18 cellular contexts compared by ENCODE assay signal in genomic region chr11:31620434-31620833, GRCh38.
A peak's percentile ranks its signal among the peaks of the same experiment; 100 is the strongest.
DNase-seq lines count a peak whose midpoint lies in the region; ATAC-seq and TF ChIP-seq lines count a peak whose summit lies in the region.
"Had no signal": no experiment of that assay in that cellular context is flagged by ENCODE, and none has a peak within 500 bp of the region (broad histone marks: within the 10 kb centered on the region; RNA-seq: fewer than 3 reads in every experiment).

No MANE protein-coding gene starts in this region.

- no peak overlapping the region for H3K4ac ChIP-seq in mesenchymal stem cell (ENCODE audit: low read depth in 1 of 2, low read length in 2 of 2)

- peaks cover 2% of the 10 kb centered on the region for H3K9me3 Mint-ChIP-seq in CD8-positive, alpha-beta T cell

- no peaks in the 10 kb centered on the region for H3K4me1 ChIP-seq in CD8-positive, alpha-beta T cell (ENCODE audit: insufficient read depth, low read length)
- no peaks in the 10 kb centered on the region for H3K4me1 ChIP-seq in RWPE2 (ENCODE audit: insufficient read depth, poor library complexity, severe bottlenecking)
- no peaks in the 10 kb centered on the region for H3K4me1 ChIP-seq in mesenchymal stem cell (ENCODE audit: control insufficient read depth, insufficient read depth, low read depth, low read length)
- H3K4me1 ChIP-seq: BLaER1, left lung, right lobe of liver, suprapubic skin had no signal

- H2AK5ac ChIP-seq in mesenchymal stem cell (ENCODE audit: low read length, severe bottlenecking), result no peak overlapping the region

- no peaks in the 10 kb centered on the region for H3K36me3 ChIP-seq in CD8-positive, alpha-beta T cell (ENCODE audit: insufficient read depth, low read length)
- no peaks in the 10 kb centered on the region for H3K36me3 ChIP-seq in RWPE2 (ENCODE audit: low read depth)
- H3K36me3 ChIP-seq in mesenchymal stem cell (ENCODE audit: control insufficient read depth in 1 of 2, insufficient read depth in 2 of 2, low read depth in 1 of 2, low read length in 2 of 2), result no peaks in the 10 kb centered on the region
- H3K36me3 ChIP-seq: BLaER1, brain microvascular endothelial cell, left lung, right lobe of liver, suprapubic skin had no signal

- no peak for ATAC-seq in CD8-positive, alpha-beta T cell
- ATAC-seq in GM19025 (IDR thresholded peaks at IDR 0.05; ENCODE audit: low read depth, unreplicated experiment) (peak; percentile 19), HG02870 (IDR thresholded peaks at IDR 0.05; ENCODE audit: unreplicated experiment) (peak; percentile 25), RWPE2 (ENCODE audit: low read depth) (0 out of 3 replicates have a peak, but pooled peaks have one; percentile 19), HG03097 (IDR thresholded peaks at IDR 0.05; ENCODE audit: low FRiP score, unreplicated experiment) (no peak)
- ATAC-seq: HCT116, left lung, right lobe of liver had no signal

- intact Hi-C loops in CD8-positive, alpha-beta T cell (cut with DNase I, micrococcal nuclease), result no loop called here

- H3K14ac ChIP-seq in mesenchymal stem cell (ENCODE audit: low read length in 2 of 2), result no peak overlapping the region

- H3K4me3 ChIP-seq in CD8-positive, alpha-beta T cell (ENCODE audit: low read depth, low read length), result no peak overlapping the region
- H3K4me3 ChIP-seq in RWPE2 (ENCODE audit: severe bottlenecking) (no peak overlapping the region), mesenchymal stem cell (ENCODE audit: insufficient read depth in 1 of 2, low read depth in 1 of 2, low read length in 2 of 2) (no peak overlapping the region)
- H3K4me3 ChIP-seq: BLaER1, left lung, right lobe of liver, suprapubic skin had no signal

- no peaks in the 10 kb centered on the region for H3K27me3 ChIP-seq in CD8-positive, alpha-beta T cell (ENCODE audit: insufficient read depth, low read length)
- H3K27me3 ChIP-seq in RWPE2 (ENCODE audit: insufficient read depth, poor library complexity, severe bottlenecking) (no peaks in the 10 kb centered on the region), mesenchymal stem cell (ENCODE audit: control insufficient read depth in 1 of 2, insufficient read depth in 1 of 2, low read length in 2 of 2) (no peaks in the 10 kb centered on the region)
- H3K27me3 ChIP-seq: BLaER1, brain microvascular endothelial cell, left lung, right lobe of liver, suprapubic skin had no signal

- TF ChIP-seq CTCF in CD8-positive, alpha-beta T cell (IDR thresholded peaks at IDR 0.05), result no peak
- no peak for TF ChIP-seq CTCF in RWPE2 (IDR thresholded peaks at IDR 0.05; ENCODE audit: poor library complexity, severe bottlenecking)
- no peak for TF ChIP-seq CTCF in GM10266 (IDR thresholded peaks at IDR 0.05; ENCODE audit: control insufficient read depth, insufficient read depth, low read depth, missing control alignments)

- peak overlapping the region; percentile 4 for H3K27ac Mint-ChIP-seq in CD8-positive, alpha-beta T cell

- no peak overlapping the region for H3K27ac ChIP-seq in CD8-positive, alpha-beta T cell (ENCODE audit: low read depth, low read length)
- no peak overlapping the region for H3K27ac ChIP-seq in RWPE2 (ENCODE audit: poor library complexity, severe bottlenecking)
- no peak overlapping the region for H3K27ac ChIP-seq in mesenchymal stem cell (ENCODE audit: low read length, poor library complexity, severe bottlenecking)
- H3K27ac ChIP-seq: BLaER1, brain microvascular endothelial cell, left lung, right lobe of liver, suprapubic skin had no signal

- H3K4me3 Mint-ChIP-seq in CD8-positive, alpha-beta T cell, result no peak overlapping the region

- H2AFZ ChIP-seq in mesenchymal stem cell (ENCODE audit: low read depth, low read length), result no peak overlapping the region

- CTCF ChIA-PET in CD8-positive, alpha-beta T cell (lab: Charles Lee), result no interaction called here

- H3K18ac ChIP-seq in mesenchymal stem cell (ENCODE audit: low read depth in 1 of 2, low read length in 2 of 2), result no peak overlapping the region

- H2BK15ac ChIP-seq in mesenchymal stem cell (ENCODE audit: low read depth, poor library complexity, severe bottlenecking), result no peak overlapping the region

- H3K27me3 Mint-ChIP-seq in CD8-positive, alpha-beta T cell (ENCODE audit: low read depth), result no peaks in the 10 kb centered on the region

- H3K4me2 ChIP-seq in mesenchymal stem cell (ENCODE audit: low read length, poor library complexity, severe bottlenecking), result no peak overlapping the region
- H3K4me2 ChIP-seq: BLaER1 had no signal

- POLR2A ChIA-PET in CD8-positive, alpha-beta T cell (lab: Charles Lee), result no interaction called here

- no peak overlapping the region for H2BK120ac ChIP-seq in mesenchymal stem cell (ENCODE audit: low read depth, low read length)

- no peak overlapping the region for H3K9ac ChIP-seq in mesenchymal stem cell (ENCODE audit: low read length)
- H3K9ac ChIP-seq: BLaER1 had no signal

- H2BK5ac ChIP-seq in mesenchymal stem cell (ENCODE audit: low read depth, low read length, poor library complexity, severe bottlenecking), result no peak overlapping the region

- H3K4me1 Mint-ChIP-seq in CD8-positive, alpha-beta T cell (ENCODE audit: low read depth), result no peaks in the 10 kb centered on the region

- H4K8ac ChIP-seq in mesenchymal stem cell (ENCODE audit: low read length), result no peak overlapping the region

- peaks cover 12% of the 10 kb centered on the region for H3K36me3 Mint-ChIP-seq in CD8-positive, alpha-beta T cell

- H3K79me1 ChIP-seq in mesenchymal stem cell (replicated peaks; ENCODE audit: low read length, poor library complexity, severe bottlenecking), result no peaks in the 10 kb centered on the region

- no peak for DNase-seq in CD8-positive, alpha-beta T cell
- no peak for DNase-seq in RWPE2 (ENCODE audit: low spot score)
- DNase-seq in SK-N-DZ (ENCODE audit: low spot score), result no peak
- DNase-seq in GM10266 (ENCODE audit: extremely low spot score), result no peak
- DNase-seq in mesenchymal stem cell, result no peak
- DNase-seq: brain microvascular endothelial cell; head of caudate nucleus; left lung; NCI-H2081; NCI-H446 treated with DMSO at 0.1 percent for 48 hours; right lobe of liver; stimulated activated CD4-positive, alpha-beta T cell treated with anti-CD3 and anti-CD28 coated beads, Interleukin-15, amount 100 ng/mL, for 24 hours had no signal

- H2BK12ac ChIP-seq in mesenchymal stem cell (ENCODE audit: low read length in 2 of 2), result no peak overlapping the region

- no peaks in the 10 kb centered on the region for H3K9me3 ChIP-seq in CD8-positive, alpha-beta T cell (ENCODE audit: low read length)
- H3K9me3 ChIP-seq in RWPE2 (ENCODE audit: severe bottlenecking) (no peaks in the 10 kb centered on the region), mesenchymal stem cell (ENCODE audit: control insufficient read depth, low read length) (no peaks in the 10 kb centered on the region)
- H3K9me3 ChIP-seq: BLaER1, left lung, right lobe of liver, suprapubic skin had no signal

- H4K91ac ChIP-seq in mesenchymal stem cell (ENCODE audit: low read length), result no peak overlapping the region

- H3K23ac ChIP-seq in mesenchymal stem cell (ENCODE audit: low read length in 2 of 2), result no peak overlapping the region

Comparison
In these comparisons a context has a peak if more than half of its experiments do, and no peak if none do; other contexts are left out.
1. ATAC-seq: peak in GM19025 (single experiment), HG02870 (single experiment) and RWPE2 (single experiment); none in CD8-positive, alpha-beta T cell (single experiment) and HG03097 (single experiment).